8 cellular contexts compared by ENCODE assay signal in the genomic region with DNA sequence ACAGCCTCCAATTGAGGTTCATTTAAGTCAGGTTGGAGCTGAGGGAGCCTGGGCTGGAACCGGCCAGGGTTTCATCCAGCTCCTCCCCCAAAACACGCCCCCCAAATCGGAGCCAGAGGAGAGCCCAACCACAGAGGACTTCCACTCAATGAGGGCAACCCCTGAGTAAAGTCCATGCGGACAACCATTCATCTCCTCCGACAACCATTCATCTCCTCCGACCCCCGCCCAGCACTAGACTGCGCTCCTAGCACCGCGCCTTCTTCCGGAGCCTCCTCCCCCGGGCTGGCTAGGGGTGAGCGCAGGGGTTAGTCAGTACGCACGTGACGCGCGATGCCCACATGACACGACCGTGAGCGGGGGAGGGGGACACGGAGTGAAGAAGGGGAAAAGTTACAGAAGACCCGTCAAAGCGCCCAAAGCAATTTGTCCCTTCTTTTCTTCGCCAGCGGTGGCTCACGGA. TPM values are rescaled to one million over a fixed set of nuclear protein-coding genes. Genes with fewer than 3 reads are reported as not detected.
DNase-seq lines count a peak whose midpoint lies in the region; ATAC-seq and TF ChIP-seq lines count a peak whose summit lies in the region.

No MANE protein-coding gene starts in this region.

- no peaks in the 10 kb centered on the region for H3K4me1 Mint-ChIP-seq in Caco-2 (ENCODE audit: low read depth, unreplicated experiment)

- CTCF ChIA-PET in Caco-2 (lab: Charles Lee) = no interaction called here

- H3K27me3 ChIP-seq in Caco-2 (replicated peaks; ENCODE audit: control insufficient read depth, insufficient read depth, low read length) = no peaks in the 10 kb centered on the region

- peak overlapping the region; percentile 87 for H3K4me3 ChIP-seq in epithelial cell of proximal tubule (ENCODE audit: low read depth, low read length)
- no peak overlapping the region for H3K4me3 ChIP-seq in Caco-2 (ENCODE audit: low read depth, low read length)

- intact Hi-C loops in Caco-2 (cut with micrococcal nuclease; ENCODE audit: unreplicated experiment) = no loop called here

- H3K27ac ChIP-seq in substantia nigra (ENCODE audit: low read depth, low read length, poor library complexity, severe bottlenecking) = peak overlapping the region; percentile 97

- no peak overlapping the region for H3K27ac Mint-ChIP-seq in Caco-2 (ENCODE audit: unreplicated experiment)

- H3K9me3 ChIP-seq in Caco-2 = no peaks in the 10 kb centered on the region

- H3K4me1 ChIP-seq in Caco-2 = no peaks in the 10 kb centered on the region

- H3K27me3 Mint-ChIP-seq in Caco-2 (ENCODE audit: insufficient read depth, unreplicated experiment) = no peaks in the 10 kb centered on the region

- no peak for ATAC-seq in GM21528 (IDR thresholded peaks at IDR 0.05; ENCODE audit: low FRiP score, unreplicated experiment)

- H3K4me3 Mint-ChIP-seq in Caco-2 (ENCODE audit: unreplicated experiment) = no peak overlapping the region

- BruUV-seq in Caco-2 (replicated peaks; lab: Mats Ljungman, UMichigan) = no TSS peak

- H3K36me3 ChIP-seq in Caco-2 (ENCODE audit: control insufficient read depth, insufficient read depth, low read length) = no peaks in the 10 kb centered on the region

- TF ChIP-seq CTCF in epithelial cell of proximal tubule (conservative IDR thresholded peaks at IDR 0.05; ENCODE audit: low read depth, low read length) (no peak), Caco-2 (IDR thresholded peaks at IDR 0.05; ENCODE audit: insufficient read depth in 1 of 2, low read depth in 1 of 2, low read length in 1 of 2, severe bottlenecking in 1 of 2, unreplicated experiment in 1 of 2) (no peak)

- POLR2A ChIA-PET in Caco-2 (lab: Charles Lee) = no interaction called here

- H3K36me3 Mint-ChIP-seq in Caco-2 (ENCODE audit: insufficient read depth, unreplicated experiment) = no peaks in the 10 kb centered on the region

- no peaks in the 10 kb centered on the region for H3K9me3 Mint-ChIP-seq in Caco-2 (ENCODE audit: unreplicated experiment)

- peak; percentile 25 for DNase-seq in stimulated activated CD4-positive, alpha-beta T cell treated with anti-CD3 and anti-CD28 coated beads, Interleukin-15, amount 100 ng/mL, for 24 hours
- DNase-seq in stimulated activated CD4-positive, alpha-beta T cell treated with anti-CD3 and anti-CD28 coated beads, Interleukin-4, amount 100 ng/mL, for 24 hours = no peak
- DNase-seq in SK-N-DZ (ENCODE audit: low spot score) (peak; percentile 86), epithelial cell of proximal tubule (ENCODE audit: low read depth) (no peak), lung microvascular endothelial cell (ENCODE audit: low read depth in 2 of 2) (peak; percentile 74 to 88), substantia nigra (lab: John Stamatoyannopoulos, UW) (peak; percentile 50 to 96 (median 86)), Caco-2 (no peak)

RNA-seq across cellular contexts. Expression of gene MAGI2, which starts 1.4 kb away (rescaled TPM):
- 2.6 and 3.5 TPM in 2 replicates for polyA plus RNA-seq in SK-N-DZ (2014; cell fraction: cytosol; rRNA removed)
- polyA plus RNA-seq in SK-N-DZ (2014; cell fraction: nucleus; rRNA removed) = 3.3 and 4.2 TPM in 2 replicates
- 0.43 and 0.92 TPM in 2 replicates for total RNA-seq in epithelial cell of proximal tubule
- 0.40 and 0.44 TPM in 2 replicates for total RNA-seq in lung microvascular endothelial cell
- total RNA-seq in Caco-2 (2022) = 0.19 and 0.25 TPM in 2 replicates

Comparison
In these comparisons a context has a peak if more than half of its experiments do, and no peak if none do; other contexts are left out.
1. DNase-seq: peak in stimulated activated CD4-positive, alpha-beta T cell treated with anti-CD3 and anti-CD28 coated beads, Interleukin-15, amount 100 ng/mL, for 24 hours (single experiment), SK-N-DZ (single experiment), lung microvascular endothelial cell (2 of 2) and substantia nigra (49 of 49); none in stimulated activated CD4-positive, alpha-beta T cell treated with anti-CD3 and anti-CD28 coated beads, Interleukin-4, amount 100 ng/mL, for 24 hours (single experiment), epithelial cell of proximal tubule (single experiment) and Caco-2 (0 of 2).